8 cellular contexts compared by ENCODE assay signal in genomic region chr11:75342966-75343870, GRCh38.
DNase-seq lines count a peak whose midpoint lies in the region; ATAC-seq and TF ChIP-seq lines count a peak whose summit lies in the region.

No MANE protein-coding gene starts in this region.

- H3K36me3 ChIP-seq in duodenal mucosa (ENCODE audit: control insufficient read depth in 1 of 2, insufficient read depth in 2 of 2, low read length in 2 of 2): no peaks in the 10 kb centered on the region
- H3K36me3 ChIP-seq in neutrophil: no peaks in the 10 kb centered on the region

- no peak for ATAC-seq in HG02759 (IDR thresholded peaks at IDR 0.05; ENCODE audit: unreplicated experiment)

- H3K4me1 ChIP-seq in duodenal mucosa (ENCODE audit: control insufficient read depth in 1 of 2, insufficient read depth in 2 of 2, low read length in 2 of 2) (peaks cover 99 to 100% of the 10 kb centered on the region in 2 donors), neutrophil (ENCODE audit: control insufficient read depth in 1 of 2, insufficient read depth in 1 of 2, low read depth in 1 of 2, low read length in 1 of 2) (peaks cover 85 to 99% of the 10 kb centered on the region in 2 experiments)

- DNase-seq in ELR (ENCODE audit: low read depth) (peak; percentile 68), NCI-H2196 treated with DMSO at 0.1 percent for 48 hours (lab: John Stamatoyannopoulos, UW; ENCODE audit: unreplicated experiment) (peak; percentile 91), COLO829 (ENCODE audit: low spot score) (no peak), NCI-H1105 (lab: John Stamatoyannopoulos, UW) (no peak)
- DNase-seq in activated CD8-positive, alpha-beta memory T cell treated with anti-CD3 and anti-CD28 coated beads, Interleukin-2, amount 50 U/mL, for 4 hours: no peak

- no peak for TF ChIP-seq CTCF in neutrophil (IDR thresholded peaks at IDR 0.05)

- peak overlapping the region in 1 of 2 donors; percentile 24 for H3K4me3 ChIP-seq in duodenal mucosa (ENCODE audit: low read depth in 1 of 2, low read length in 2 of 2)
- H3K4me3 ChIP-seq in neutrophil (ENCODE audit: low read depth in 1 of 2, low read length in 1 of 2): no peak overlapping the region

- no peaks in the 10 kb centered on the region for H3K9me3 ChIP-seq in duodenal mucosa (ENCODE audit: control insufficient read depth in 1 of 2, low read length in 2 of 2)
- no peaks in the 10 kb centered on the region for H3K9me3 ChIP-seq in neutrophil

- peak overlapping the region in 1 of 2 donors; percentile 52 for H3K9ac ChIP-seq in duodenal mucosa (ENCODE audit: low read depth in 1 of 2, low read length in 2 of 2)

- H3K27ac ChIP-seq in duodenal mucosa (ENCODE audit: low read depth, low read length) (peak overlapping the region; percentile 11), neutrophil (peak overlapping the region; percentile 90)

- H3K27me3 ChIP-seq in duodenal mucosa (ENCODE audit: control insufficient read depth in 1 of 2, insufficient read depth in 2 of 2, low read length in 2 of 2) (no peaks in the 10 kb centered on the region), neutrophil (no peaks in the 10 kb centered on the region)

Comparison
In these comparisons a context has a peak if more than half of its experiments do, and no peak if none do; other contexts are left out.
1. DNase-seq: peak in ELR (single experiment) and NCI-H2196 treated with DMSO at 0.1 percent for 48 hours (single experiment); none in COLO829 (single experiment), NCI-H1105 (single experiment) and activated CD8-positive, alpha-beta memory T cell treated with anti-CD3 and anti-CD28 coated beads, Interleukin-2, amount 50 U/mL, for 4 hours (single experiment).